ENCODE assay signal across 10 cellular contexts in the genomic region with DNA sequence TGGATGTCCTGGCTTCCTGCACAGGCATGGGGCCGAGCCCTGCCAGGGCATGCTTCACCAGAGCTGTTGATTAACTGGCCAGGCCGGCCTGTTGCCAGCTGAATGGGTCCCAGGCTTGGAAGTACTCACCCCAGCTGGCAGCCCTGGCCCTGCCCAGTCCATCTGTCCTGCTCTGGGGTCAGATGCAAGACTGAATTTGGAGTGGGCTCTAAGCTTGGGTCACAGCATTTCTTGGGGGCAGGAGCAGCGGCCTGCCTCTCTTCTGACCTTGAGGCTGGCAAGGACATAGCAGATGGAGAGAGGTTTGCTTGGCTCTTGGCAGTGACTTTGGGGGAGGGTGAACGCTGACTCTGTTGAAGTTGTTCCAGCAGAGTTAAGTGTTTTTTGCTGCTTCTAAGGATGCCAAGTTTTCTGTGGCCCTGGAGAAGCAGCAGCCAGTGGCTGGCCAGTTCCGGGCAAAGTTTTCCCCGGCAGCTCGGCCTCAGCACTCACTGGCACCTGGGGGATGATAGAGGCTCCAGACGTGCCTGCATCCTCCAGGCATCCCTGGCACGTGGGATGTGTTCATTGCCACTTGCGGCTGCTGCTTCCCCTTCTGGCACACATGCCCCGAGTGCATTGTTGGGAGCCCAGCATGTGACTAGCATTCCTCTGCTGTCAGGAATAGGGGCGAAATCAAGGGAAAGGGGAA. TPM values are rescaled to one million over a fixed set of nuclear protein-coding genes. Genes with fewer than 3 reads are reported as not detected.
DNase-seq lines count a peak whose midpoint lies in the region; ATAC-seq and TF ChIP-seq lines count a peak whose summit lies in the region.
"Had no signal": no experiment of that assay in that cellular context is flagged by ENCODE, and none has a peak within 500 bp of the region (broad histone marks: within the 10 kb centered on the region; RNA-seq: fewer than 3 reads in every experiment).

No MANE protein-coding gene starts in this region.

- H3K9me3 ChIP-seq in adrenal gland (replicated peaks in 1 of 3), result no peaks in the 10 kb centered on the region
- H3K9me3 ChIP-seq in heart right ventricle, result no peaks in the 10 kb centered on the region
- no peaks in the 10 kb centered on the region for H3K9me3 ChIP-seq in parathyroid adenoma (ENCODE audit: control insufficient read depth, low read length)

- peak overlapping the region; percentile 65 for H2AFZ ChIP-seq in parathyroid adenoma

- peaks cover 19% of the 10 kb centered on the region for H3K79me2 ChIP-seq in parathyroid adenoma

- H3K4me1 ChIP-seq in adrenal gland (replicated peaks in 1 of 2) (peaks cover 41 to 68% of the 10 kb centered on the region in 2 donors), heart right ventricle (peaks cover 13 to 56% (median 40%) of the 10 kb centered on the region in 9 donors), parathyroid adenoma (peaks cover 16% of the 10 kb centered on the region)

- peaks cover 0 to 34% of the 10 kb centered on the region in 2 donors for H3K36me3 ChIP-seq in adrenal gland (replicated peaks in 1 of 2)
- H3K36me3 ChIP-seq in heart right ventricle, result peaks cover 0 to 47% (median 0%) of the 10 kb centered on the region in 9 donors
- no peaks in the 10 kb centered on the region for H3K36me3 ChIP-seq in parathyroid adenoma (ENCODE audit: control insufficient read depth, insufficient read depth, low read length)

- TF ChIP-seq CTCF in adrenal gland (IDR thresholded peaks at IDR 0.05) (no peak), heart right ventricle (IDR thresholded peaks at IDR 0.05) (no peak), parathyroid adenoma (IDR thresholded peaks at IDR 0.05) (no peak)

- H3K27me3 ChIP-seq in adrenal gland (no peaks in the 10 kb centered on the region), heart right ventricle (no peaks in the 10 kb centered on the region), parathyroid adenoma (ENCODE audit: control insufficient read depth, insufficient read depth, low read length) (no peaks in the 10 kb centered on the region)

- WGBS in adrenal gland, 4 donors, result 37 to 60% (median 42%) methylated on average over 6 to 12 of the region's 12 CpGs
- 45 to 56% methylated on average over 12 of the region's 12 CpGs for WGBS in heart right ventricle, 2 donors

- H3K4me3 ChIP-seq in adrenal gland (no peak overlapping the region), heart right ventricle (no peak overlapping the region), parathyroid adenoma (ENCODE audit: low read depth, low read length) (no peak overlapping the region)

- ATAC-seq in heart right ventricle (peak; percentile 73 to 96 (median 90)), HG02623 (IDR thresholded peaks at IDR 0.05; ENCODE audit: unreplicated experiment) (no peak), GM21381 (IDR thresholded peaks at IDR 0.05; ENCODE audit: unreplicated experiment) (no peak)

- peak overlapping the region in 4 of 5 donors; percentile 44 to 83 (median 60) for H3K27ac ChIP-seq in adrenal gland
- peak overlapping the region in 9 of 10 donors; percentile 12 to 75 (median 57) for H3K27ac ChIP-seq in heart right ventricle
- H3K27ac ChIP-seq in parathyroid adenoma, result peak overlapping the region; percentile 76

- peak overlapping the region; percentile 32 for H3K4me2 ChIP-seq in parathyroid adenoma (ENCODE audit: low read length)

- peak; percentile 59 for DNase-seq in AG20443 (ENCODE audit: low spot score)
- DNase-seq in adrenal gland, result peak; percentile 75 to 90 (median 89)
- DNase-seq in heart right ventricle, result peak; percentile 63 to 80
- no peak for DNase-seq in activated CD8-positive, alpha-beta memory T cell treated with anti-CD3 and anti-CD28 coated beads for 24 hours
- no peak for DNase-seq in DMS153 treated with DMSO at 0.1 percent for 48 hours (lab: John Stamatoyannopoulos, UW; ENCODE audit: unreplicated experiment)
- DNase-seq: activated CD4-positive, CD25-positive, alpha-beta regulatory T cell; NCI-H187 had no signal

- intact Hi-C loops in adrenal gland (cut with DNase I), result no loop called here
- intact Hi-C loops in heart right ventricle (cut with DNase I), result no loop called here

- TF ChIP-seq POLR2A in adrenal gland (IDR thresholded peaks at IDR 0.05), result no peak

- H3K9ac ChIP-seq in parathyroid adenoma, result no peak overlapping the region

RNA-seq across cellular contexts. Expression of a gene that starts 22.9 kb away (rescaled TPM):
- total RNA-seq in adrenal gland, result 10 to 100 TPM; 39.0 to 88.9 (median 56.7) TPM
- polyA plus RNA-seq in adrenal gland, result 10 to 100 TPM; 27.0 to 52.6 (median 29.3) TPM
- total RNA-seq in heart right ventricle, result 10 to 100 TPM in 1 of 10 donors, 1 to 10 TPM in 9; 4.2 to 14.6 (median 6.3) TPM
- polyA plus RNA-seq in heart right ventricle, result 1 to 10 TPM; 5.7 to 8.1 TPM

Comparison
In these comparisons a context has a peak if more than half of its experiments do, and no peak if none do; other contexts are left out.
1. DNase-seq: peak in AG20443 (single experiment), adrenal gland (7 of 7) and heart right ventricle (2 of 2); none in activated CD8-positive, alpha-beta memory T cell treated with anti-CD3 and anti-CD28 coated beads for 24 hours (single experiment) and DMS153 treated with DMSO at 0.1 percent for 48 hours (single experiment).
2. ATAC-seq: peak in heart right ventricle (8 of 8); none in HG02623 (single experiment) and GM21381 (single experiment).
3. Peak in every context shown above with its lines, with median percentiles within 50 percentile points of each other: H3K27ac ChIP-seq.